Comparison of ENCODE assay signal across 9 cellular contexts in genomic region chr7:77393261-77393660, GRCh38. TPM values are rescaled to one million over a fixed set of nuclear protein-coding genes. Genes with fewer than 3 reads are reported as not detected.
A peak's percentile ranks its signal among the peaks of the same experiment; 100 is the strongest.
DNase-seq lines count a peak whose midpoint lies in the region; ATAC-seq, FAIRE-seq and TF ChIP-seq lines count a peak whose summit lies in the region.
"Had no signal": no experiment of that assay in that cellular context is flagged by ENCODE, and none has a peak within 500 bp of the region (broad histone marks: within the 10 kb centered on the region; RNA-seq: fewer than 3 reads in every experiment).

No MANE protein-coding gene starts in this region.

- H2AK9ac ChIP-seq in IMR-90 (replicated peaks; ENCODE audit: low read depth, low read length, poor library complexity), result no peak overlapping the region

- FAIRE-seq in GM12892 (lab: Jason Lieb, UNC), result peak; percentile 89

- H3K79me1 ChIP-seq in IMR-90 (ENCODE audit: low read depth in 1 of 2, low read length in 2 of 2), result no peaks in the 10 kb centered on the region

- TF ChIP-seq POLR2A in GM12892 (IDR thresholded peaks at IDR 0.05; ENCODE audit: low read depth, low read length) (no peak), IMR-90 (IDR thresholded peaks at IDR 0.05; ENCODE audit: low read depth, low read length) (no peak)

- H3K9ac ChIP-seq in IMR-90 (ENCODE audit: low read depth, low read length) (no peak overlapping the region), MM.1S (ENCODE audit: low read length) (no peak overlapping the region)
- H3K9ac ChIP-seq: parathyroid adenoma had no signal

- H3K4ac ChIP-seq in IMR-90 (ENCODE audit: low read depth, low read length), result no peak overlapping the region

- H3K18ac ChIP-seq in IMR-90 (ENCODE audit: low read depth, low read length), result no peak overlapping the region

- in situ Hi-C loops in IMR-90 (cut with MboI; ENCODE audit: low sequenced_read_pairs), result no loop called here

- no peak overlapping the region for H3K27ac ChIP-seq in IMR-90 (ENCODE audit: insufficient read depth, low read length)
- H3K27ac ChIP-seq in foreskin keratinocyte, result peak overlapping the region; percentile 99
- H3K27ac ChIP-seq in MM.1S (ENCODE audit: low read length), result no peak overlapping the region
- H3K27ac ChIP-seq: parathyroid adenoma had no signal

- POLR2A ChIA-PET in IMR-90 (lab: Charles Lee; ENCODE audit: unreplicated experiment), result no interaction called here

- H3K27me3 ChIP-seq in IMR-90 (ENCODE audit: control insufficient read depth, insufficient read depth, low read length) (no peaks in the 10 kb centered on the region), foreskin keratinocyte (no peaks in the 10 kb centered on the region), MM.1S (replicated peaks; ENCODE audit: insufficient read depth, low read length) (no peaks in the 10 kb centered on the region)

- H3K9me1 ChIP-seq in IMR-90 (ENCODE audit: insufficient read depth, low read length), result peaks cover 3% of the 10 kb centered on the region; the same call in 1 of the 2 replicates

- H2BK5ac ChIP-seq in IMR-90 (ENCODE audit: low read depth, low read length, poor library complexity, severe bottlenecking), result no peak overlapping the region

- H4K8ac ChIP-seq in IMR-90 (ENCODE audit: low read depth in 2 of 2, low read length in 2 of 2), result no peak overlapping the region

- intact Hi-C loops in IMR-90 (cut with micrococcal nuclease), result no loop called here

- dilution Hi-C loops in IMR-90 (cut with HindIII; ENCODE audit: low sequenced_read_pairs, unreplicated experiment), result no loop called here

- peaks cover 7% of the 10 kb centered on the region for H3K4me1 Mint-ChIP-seq in HFFc6 (ENCODE audit: low read depth)

- H3K79me2 ChIP-seq in MM.1S (ENCODE audit: low read length), result no peaks in the 10 kb centered on the region
- H3K79me2 ChIP-seq: parathyroid adenoma had no signal

- H3K4me3 Mint-ChIP-seq in HFFc6, result no peak overlapping the region

- BruUV-seq in IMR-90 (replicated peaks; lab: Mats Ljungman, UMichigan), result no TSS peak

- ATAC-seq in GM21717 (IDR thresholded peaks at IDR 0.05; ENCODE audit: unreplicated experiment) (peak; percentile 93), IMR-90 (ENCODE audit: low read depth) (no peak), foreskin keratinocyte (peak; percentile 99)

- no peaks in the 10 kb centered on the region for H3K36me3 Mint-ChIP-seq in HFFc6 (ENCODE audit: low read depth)

- no peaks in the 10 kb centered on the region for H3K36me3 ChIP-seq in IMR-90 (ENCODE audit: control insufficient read depth, insufficient read depth, low read length)
- H3K36me3 ChIP-seq in MM.1S (replicated peaks; ENCODE audit: insufficient read depth, low read length), result no peaks in the 10 kb centered on the region

- H3K14ac ChIP-seq in IMR-90 (replicated peaks; ENCODE audit: low read depth, low read length), result no peak overlapping the region

- no peak overlapping the region for H2BK15ac ChIP-seq in IMR-90 (ENCODE audit: low read depth, low read length)

- TF ChIP-seq CTCF in IMR-90 (conservative IDR thresholded peaks at IDR 0.05; ENCODE audit: low read depth, low read length), result no peak
- no peak for TF ChIP-seq CTCF in foreskin keratinocyte (conservative IDR thresholded peaks at IDR 0.05)
- TF ChIP-seq CTCF in MM.1S (IDR thresholded peaks at IDR 0.05; ENCODE audit: low read length), result no peak
- TF ChIP-seq CTCF in HFFc6 (IDR thresholded peaks at IDR 0.05), result no peak

- no peak overlapping the region for H2BK120ac ChIP-seq in IMR-90 (ENCODE audit: low read depth, low read length)

- H3K4me2 ChIP-seq in IMR-90 (ENCODE audit: low read depth, low read length) (no peak overlapping the region), MM.1S (ENCODE audit: low read depth, low read length) (no peak overlapping the region)

- H3K56ac ChIP-seq in IMR-90 (ENCODE audit: extremely low read depth, insufficient read depth, low read length), result no peak overlapping the region

- H3K4me1 ChIP-seq in IMR-90 (ENCODE audit: control insufficient read depth, insufficient read depth, low read length) (peaks cover 4% of the 10 kb centered on the region; the same call in 1 of the 2 replicates), foreskin keratinocyte (peaks cover 21% of the 10 kb centered on the region), MM.1S (ENCODE audit: low read length) (peaks cover 4% of the 10 kb centered on the region; the same call in 1 of the 2 replicates)
- H3K4me1 ChIP-seq: parathyroid adenoma had no signal

- no peak for TF ChIP-seq RAD21 in IMR-90 (IDR thresholded peaks at IDR 0.05; ENCODE audit: low read length)

- H3K4me3 ChIP-seq in IMR-90 (ENCODE audit: insufficient read depth, low read depth, low read length) (no peak overlapping the region), MM.1S (ENCODE audit: low read length) (no peak overlapping the region)

- no peak overlapping the region for H2BK20ac ChIP-seq in IMR-90 (ENCODE audit: low read depth, low read length)

- H4K5ac ChIP-seq in IMR-90 (ENCODE audit: low read depth, low read length), result no peak overlapping the region

- no peaks in the 10 kb centered on the region for H4K20me1 ChIP-seq in IMR-90 (ENCODE audit: insufficient read depth, low read length)
- H4K20me1 ChIP-seq in MM.1S (ENCODE audit: insufficient read depth, low read length), result no peaks in the 10 kb centered on the region

- no peaks in the 10 kb centered on the region for H3K9me3 ChIP-seq in IMR-90 (ENCODE audit: control insufficient read depth, insufficient read depth, low read length)
- H3K9me3 ChIP-seq in MM.1S (replicated peaks; ENCODE audit: insufficient read depth, low read length), result no peaks in the 10 kb centered on the region

- H3K27ac Mint-ChIP-seq in HFFc6, result no peak overlapping the region

- H4K91ac ChIP-seq in IMR-90 (ENCODE audit: insufficient read depth, low read depth, low read length), result no peak overlapping the region

- H2AK5ac ChIP-seq in IMR-90 (ENCODE audit: low read depth, low read length), result no peak overlapping the region

- WGBS in IMR-90 (ENCODE audit: extremely low coverage in 2 of 2, insufficient read length in 1 of 2), 2 experiments, result 87% methylated on average over 2 of the region's 5 CpGs; no CpG with 5 or more reads in 1 of the 2 experiments

- H3K9me3 Mint-ChIP-seq in HFFc6, result no peaks in the 10 kb centered on the region

- DNase-seq in GM12892 (ENCODE audit: insufficient read length) (peak; percentile 31), IMR-90 (peak; percentile 66), foreskin keratinocyte (peak; percentile 100), NCI-H526 (lab: John Stamatoyannopoulos, UW) (no peak), MM.1S (no peak), NCI-H1930 (lab: John Stamatoyannopoulos, UW) (no peak), HFFc6 (no peak)

- H2AFZ ChIP-seq in IMR-90 (replicated peaks; ENCODE audit: low read length, poor library complexity) (no peak overlapping the region), MM.1S (ENCODE audit: low read length) (no peak overlapping the region)
- H2AFZ ChIP-seq: parathyroid adenoma had no signal

- H3K9me2 ChIP-seq in MM.1S (replicated peaks; ENCODE audit: insufficient read depth, low read length), result no peaks in the 10 kb centered on the region

- H3F3A ChIP-seq in MM.1S (ENCODE audit: insufficient read depth, low read length), result no peaks in the 10 kb centered on the region

- H3K23ac ChIP-seq in IMR-90 (ENCODE audit: low read depth, low read length), result no peak overlapping the region

- 0 out of 2 replicates have a peak, but pooled peaks cover 3% of the 10 kb centered on the region for H3K27me3 Mint-ChIP-seq in HFFc6 (ENCODE audit: insufficient read depth)

- CTCF ChIA-PET in IMR-90 (lab: Yijun Ruan, JAX), result no interaction called here

TF ChIP-seq in IMR-90, 13 proteins besides CTCF, POLR2A, EP300 and RAD21:
- TF ChIP-seq MAZ (IDR thresholded peaks at IDR 0.05; ENCODE audit: borderline replicate concordance, low read depth, low read length) (no peak), NFE2L2 (IDR thresholded peaks at IDR 0.05; ENCODE audit: low read depth, low read length) (no peak), MAFK (IDR thresholded peaks at IDR 0.05; ENCODE audit: low read depth, low read length) (no peak), ELK1 (IDR thresholded peaks at IDR 0.05; ENCODE audit: borderline replicate concordance, low read depth, low read length) (no peak), RFX5 (IDR thresholded peaks at IDR 0.05; ENCODE audit: low read depth, low read length) (no peak), BHLHE40 (IDR thresholded peaks at IDR 0.05; ENCODE audit: low read depth, low read length) (no peak), MXI1 (IDR thresholded peaks at IDR 0.05; ENCODE audit: borderline replicate concordance, low read depth, low read length) (no peak)

RNA-seq across cellular contexts. Expression of gene GSAP, which starts 22.9 kb away (rescaled TPM):
- 10.1 TPM for polyA plus RNA-seq in GM12892 (2012; ENCODE audit: missing spikeins)
- total RNA-seq in IMR-90 (2012; rRNA removed), result 1.8 and 1.9 TPM in 2 replicates
- 1.0 and 1.6 TPM in 2 replicates for polyA plus RNA-seq in IMR-90 (2012; rRNA removed)
- polyA plus RNA-seq in IMR-90 (2012; cell fraction: cytosol; rRNA removed), result 0.43 and 0.59 TPM in 2 replicates
- 1.4 and 17.7 TPM in 2 replicates for polyA plus RNA-seq in IMR-90 (2012; cell fraction: nucleus; rRNA removed; ENCODE audit: low replicate concordance)
- 3.9 and 4.2 TPM in 2 replicates for total RNA-seq in foreskin keratinocyte
- 1.6 and 2.0 TPM in 2 replicates for polyA plus RNA-seq in foreskin keratinocyte
- total RNA-seq in HFFc6 (2021; fragmentation: NEBNext Ultra II Directional; extraction: Animal tissue kit (Norgen Biotek cat#: 25700)), result 1 to 10 TPM; 1.4 to 2.8 (median 2.2) TPM

Comparison
In these comparisons a context has a peak if more than half of its experiments do, and no peak if none do; other contexts are left out.
1. DNase-seq: peak in GM12892 (single experiment), IMR-90 (single experiment) and foreskin keratinocyte (2 of 2); none in NCI-H526 (0 of 2), MM.1S (single experiment), NCI-H1930 (0 of 2) and HFFc6 (single experiment).